Comparison of ENCODE assay signal across 8 cellular contexts in genomic region chr6:152982768-152983636, GRCh38. TPM values are rescaled to one million over a fixed set of nuclear protein-coding genes. Genes with fewer than 3 reads are reported as not detected.
DNase-seq lines count a peak whose midpoint lies in the region; ATAC-seq and TF ChIP-seq lines count a peak whose summit lies in the region.

FBXO5 (minus strand) TSS chr6:152983041; CDS start chr6:152982959, 82 bp downstream.

- H3K36me3 Mint-ChIP-seq in CD8-positive, alpha-beta T cell, result peaks cover 20% of the 10 kb centered on the region

- POLR2A ChIA-PET in CD8-positive, alpha-beta T cell (lab: Charles Lee), result interaction anchor here (0.5 to 1.7 kb wide), 6 partner anchors 14 to 1592 kb away, joined by 3 to 7 read pairs (median 4); no protein-coding TSS in a partner anchor

- TF ChIP-seq CTCF in CD8-positive, alpha-beta T cell (IDR thresholded peaks at IDR 0.05), result no peak
- no peak for TF ChIP-seq CTCF in lower lobe of right lung (IDR thresholded peaks at IDR 0.05)

- no peaks in the 10 kb centered on the region for H3K9me3 ChIP-seq in CD8-positive, alpha-beta T cell (ENCODE audit: low read length)
- H3K9me3 ChIP-seq in lower lobe of right lung, result no peaks in the 10 kb centered on the region

- CTCF ChIA-PET in CD8-positive, alpha-beta T cell (lab: Charles Lee), result no interaction called here

- H3K4me1 ChIP-seq in CD8-positive, alpha-beta T cell (ENCODE audit: insufficient read depth, low read length), result peaks cover 18% of the 10 kb centered on the region
- peaks cover 28% of the 10 kb centered on the region for H3K4me1 ChIP-seq in lower lobe of right lung

- no peaks in the 10 kb centered on the region for H3K36me3 ChIP-seq in CD8-positive, alpha-beta T cell (ENCODE audit: insufficient read depth, low read length)
- H3K36me3 ChIP-seq in lower lobe of right lung, result no peaks in the 10 kb centered on the region

- peak within 1 kb of the TSS; percentile 99 for H3K4me3 Mint-ChIP-seq in CD8-positive, alpha-beta T cell

- intact Hi-C loops in CD8-positive, alpha-beta T cell (cut with DNase I, micrococcal nuclease), result loop anchor here (2.0 to 10.0 kb wide), 6 partner anchors 20 to 1750 kb away; partner anchors contain the start of genes RMND1 (in 2 of the 2), ZBTB2 (in 2 of the 2), MTRF1L (in 1 of the 2) and SCAF8 (in 1 of the 2)
- intact Hi-C loops in lower lobe of right lung (cut with DNase I), result no loop called here

- H3K4me3 ChIP-seq in CD8-positive, alpha-beta T cell (ENCODE audit: low read depth, low read length), result peak within 1 kb of the TSS; percentile 85
- peak within 1 kb of the TSS; percentile 68 for H3K4me3 ChIP-seq in lower lobe of right lung

- peak within 1 kb of the TSS; percentile 97 for H3K27ac Mint-ChIP-seq in CD8-positive, alpha-beta T cell

- peaks cover 48% of the 10 kb centered on the region for H3K4me1 Mint-ChIP-seq in CD8-positive, alpha-beta T cell (ENCODE audit: low read depth)

- DNase-seq in CD8-positive, alpha-beta T cell, result peak; percentile 94 to 98 (median 96)
- DNase-seq in HS-27A (ENCODE audit: low read depth) (peak; percentile 90), NK-92 (lab: John Stamatoyannopoulos, UW; ENCODE audit: unreplicated experiment) (peak; percentile 74), lower lobe of right lung (peak; percentile 99)
- DNase-seq in activated CD8-positive, alpha-beta memory T cell treated with anti-CD3 and anti-CD28 coated beads for 1 hour (ENCODE audit: extremely low read depth in 1 of 2, low read depth in 1 of 2), result peak; percentile 88 to 97
- peak; percentile 92 for DNase-seq in effector CD4-positive, alpha-beta T cell
- DNase-seq in stimulated activated CD4-positive, alpha-beta T cell treated with anti-CD3 and anti-CD28 coated beads, TNF-alpha, amount 100 ng/mL, for 24 hours (ENCODE audit: low read depth in 3 of 3), result peak; percentile 93 to 96 (median 94)

- no peaks in the 10 kb centered on the region for H3K27me3 ChIP-seq in CD8-positive, alpha-beta T cell (ENCODE audit: insufficient read depth, low read length)
- H3K27me3 ChIP-seq in lower lobe of right lung (ENCODE audit: low read depth), result no peaks in the 10 kb centered on the region

- H3K27ac ChIP-seq in CD8-positive, alpha-beta T cell (ENCODE audit: low read depth, low read length), result peak within 1 kb of the TSS; percentile 73
- peak within 1 kb of the TSS; percentile 88 for H3K27ac ChIP-seq in lower lobe of right lung

- H3K9me3 Mint-ChIP-seq in CD8-positive, alpha-beta T cell, result no peaks in the 10 kb centered on the region

- H3K27me3 Mint-ChIP-seq in CD8-positive, alpha-beta T cell (ENCODE audit: low read depth), result no peaks in the 10 kb centered on the region

- ATAC-seq in CD8-positive, alpha-beta T cell, result peak; percentile 93
- peak; percentile 85 for ATAC-seq in GM19467 (IDR thresholded peaks at IDR 0.05; ENCODE audit: unreplicated experiment)
- peak; percentile 98 to 99 for ATAC-seq in lower lobe of right lung

RNA-seq across cellular contexts. Expression of gene FBXO5, which starts in this region (rescaled TPM):
- total RNA-seq in CD8-positive, alpha-beta T cell, result 1 to 10 TPM; 3.0 to 3.9 TPM
- 5.1 TPM for total RNA-seq in lower lobe of right lung

Comparison
In these comparisons a context has a peak if more than half of its experiments do, and no peak if none do; other contexts are left out.
1. Peak in every context shown above with its lines: DNase-seq, ATAC-seq, H3K4me3 ChIP-seq and H3K27ac ChIP-seq.